ENCODE assay signal across 8 cellular contexts in genomic region chr13:78660130-78660857, GRCh38. TPM values are rescaled to one million over a fixed set of nuclear protein-coding genes. Genes with fewer than 3 reads are reported as not detected.
DNase-seq lines count a peak whose midpoint lies in the region; ATAC-seq and TF ChIP-seq lines count a peak whose summit lies in the region.

No MANE protein-coding gene starts in this region.

- H3K4me3 Mint-ChIP-seq in activated naive CD8-positive, alpha-beta T cell, result peak overlapping the region; percentile 100
- H3K4me3 Mint-ChIP-seq in activated naive CD8-positive, alpha-beta T cell treated with anti-CD3 and anti-CD28 coated beads, Interleukin-2, amount 50 U/mL, for 24 hours, result no peak overlapping the region
- peak overlapping the region; percentile 93 for H3K4me3 Mint-ChIP-seq in endodermal cell

- no peak overlapping the region for H3K23ac ChIP-seq in neuronal stem cell (ENCODE audit: low read depth, low read length, poor library complexity)

- no peak overlapping the region for H3K9ac ChIP-seq in endodermal cell (ENCODE audit: extremely low read depth, low read length, poor library complexity, severe bottlenecking)
- H3K9ac ChIP-seq in neuronal stem cell (ENCODE audit: low read depth, low read length, poor library complexity), result no peak overlapping the region

- no peak overlapping the region for H4K91ac ChIP-seq in neuronal stem cell (ENCODE audit: low read depth, low read length, poor library complexity)

- no peak overlapping the region for H2BK15ac ChIP-seq in neuronal stem cell (ENCODE audit: low read length)

- H2AK5ac ChIP-seq in neuronal stem cell (ENCODE audit: low read depth, low read length), result no peak overlapping the region

- H3K79me1 ChIP-seq in neuronal stem cell (ENCODE audit: low read depth, low read length), result peaks cover 2% of the 10 kb centered on the region

- WGBS in endodermal cell (ENCODE audit: insufficient coverage in 1 of 2, insufficient read length in 1 of 2), 2 experiments, result 82 to 88% methylated on average over 6 to 14 of the region's 15 CpGs
- WGBS in neuronal stem cell (ENCODE audit: extremely low coverage in 2 of 2, insufficient read length in 2 of 2, insufficient replicate concordance in 1 of 2), 2 donors, result no CpG with 5 or more reads among the region's 15 CpGs

- H3K4me3 ChIP-seq in endodermal cell (ENCODE audit: low read length) (no peak overlapping the region), neuronal stem cell (ENCODE audit: low read length in 2 of 2) (no peak overlapping the region)

- no peak for ATAC-seq in activated naive CD8-positive, alpha-beta T cell treated with anti-CD3 and anti-CD28 coated beads, Interleukin-2, amount 50 U/mL, for 24 hours
- ATAC-seq in HG03175 (IDR thresholded peaks at IDR 0.05; ENCODE audit: unreplicated experiment) (no peak), GM19035 (IDR thresholded peaks at IDR 0.05; ENCODE audit: unreplicated experiment) (no peak)

- H3K36me3 ChIP-seq in endodermal cell (ENCODE audit: control insufficient read depth, insufficient read depth, low read length), result no peaks in the 10 kb centered on the region
- H3K36me3 ChIP-seq in neuronal stem cell (replicated peaks in 1 of 2; ENCODE audit: control insufficient read depth in 2 of 2, insufficient read depth in 2 of 2, low read length in 2 of 2), result peaks cover 0 to 8% of the 10 kb centered on the region in 2 donors

- H2BK12ac ChIP-seq in neuronal stem cell (ENCODE audit: low read length), result no peak overlapping the region

- TF ChIP-seq CTCF in endodermal cell (conservative IDR thresholded peaks at IDR 0.05), result peak; percentile 35

- H3K14ac ChIP-seq in neuronal stem cell (ENCODE audit: low read length), result no peak overlapping the region

- H3K27me3 ChIP-seq in endodermal cell (ENCODE audit: control insufficient read depth, insufficient read depth, low read length, poor library complexity, severe bottlenecking) (no peaks in the 10 kb centered on the region), neuronal stem cell (ENCODE audit: control insufficient read depth in 3 of 3, insufficient read depth in 3 of 3, low read depth in 1 of 3, low read length in 3 of 3) (peaks cover 0 to 2% (median 0%) of the 10 kb centered on the region in 3 experiments)

- DNase-seq in activated naive CD8-positive, alpha-beta T cell treated with anti-CD3 and anti-CD28 coated beads, Interleukin-2, amount 50 U/mL, for 24 hours, result no peak
- DNase-seq in SK-N-DZ (ENCODE audit: low spot score) (peak; percentile 86), endodermal cell (peak; percentile 68), neuronal stem cell (ENCODE audit: low spot score) (no peak), NCI-H526 treated with DMSO at 0.1 percent for 48 hours (lab: John Stamatoyannopoulos, UW) (no peak)

- H3K27ac ChIP-seq in endodermal cell (ENCODE audit: low read depth, low read length) (no peak overlapping the region), neuronal stem cell (replicated peaks; ENCODE audit: low read length) (no peak overlapping the region)

- H3K18ac ChIP-seq in neuronal stem cell (ENCODE audit: low read length), result no peak overlapping the region

- no peaks in the 10 kb centered on the region for H3K27me3 Mint-ChIP-seq in activated naive CD8-positive, alpha-beta T cell
- no peaks in the 10 kb centered on the region for H3K27me3 Mint-ChIP-seq in activated naive CD8-positive, alpha-beta T cell treated with anti-CD3 and anti-CD28 coated beads, Interleukin-2, amount 50 U/mL, for 24 hours
- H3K27me3 Mint-ChIP-seq in endodermal cell (ENCODE audit: insufficient read depth), result peaks cover 37% of the 10 kb centered on the region

- H3K4me1 Mint-ChIP-seq in activated naive CD8-positive, alpha-beta T cell (ENCODE audit: low read depth), result peaks cover 38% of the 10 kb centered on the region
- peaks cover 32% of the 10 kb centered on the region for H3K4me1 Mint-ChIP-seq in activated naive CD8-positive, alpha-beta T cell treated with anti-CD3 and anti-CD28 coated beads, Interleukin-2, amount 50 U/mL, for 24 hours
- H3K4me1 Mint-ChIP-seq in endodermal cell, result peaks cover 37% of the 10 kb centered on the region

- peak overlapping the region; percentile 66 for H3K27ac Mint-ChIP-seq in activated naive CD8-positive, alpha-beta T cell
- H3K27ac Mint-ChIP-seq in activated naive CD8-positive, alpha-beta T cell treated with anti-CD3 and anti-CD28 coated beads, Interleukin-2, amount 50 U/mL, for 24 hours, result no peak overlapping the region
- H3K27ac Mint-ChIP-seq in endodermal cell, result no peak overlapping the region

- H3K4me1 ChIP-seq in endodermal cell (ENCODE audit: control insufficient read depth, insufficient read depth, low read length) (no peaks in the 10 kb centered on the region), neuronal stem cell (ENCODE audit: control insufficient read depth in 2 of 2, insufficient read depth in 1 of 2, low read depth in 1 of 2, low read length in 2 of 2) (peaks cover 0 to 3% of the 10 kb centered on the region in 2 donors)

- H2BK5ac ChIP-seq in neuronal stem cell (ENCODE audit: low read length), result no peak overlapping the region

- no peak overlapping the region for H2BK120ac ChIP-seq in neuronal stem cell (ENCODE audit: low read depth, low read length)

- peaks cover 8% of the 10 kb centered on the region for H3K36me3 Mint-ChIP-seq in activated naive CD8-positive, alpha-beta T cell
- H3K36me3 Mint-ChIP-seq in activated naive CD8-positive, alpha-beta T cell treated with anti-CD3 and anti-CD28 coated beads, Interleukin-2, amount 50 U/mL, for 24 hours (ENCODE audit: low read depth), result peaks cover 6% of the 10 kb centered on the region
- H3K36me3 Mint-ChIP-seq in endodermal cell (ENCODE audit: low read depth), result peaks cover 7% of the 10 kb centered on the region

- no peak overlapping the region for H4K8ac ChIP-seq in neuronal stem cell (ENCODE audit: low read depth, low read length)

- no peaks in the 10 kb centered on the region for H3K9me3 ChIP-seq in endodermal cell (ENCODE audit: control insufficient read depth, low read length)
- no peaks in the 10 kb centered on the region for H3K9me3 ChIP-seq in neuronal stem cell (replicated peaks in 1 of 2; ENCODE audit: control insufficient read depth in 2 of 2, insufficient read depth in 1 of 2, low read depth in 1 of 2, low read length in 2 of 2)

- H2AFZ ChIP-seq in neuronal stem cell (ENCODE audit: low read length), result peak overlapping the region; percentile 96

- H3K4me2 ChIP-seq in neuronal stem cell (ENCODE audit: insufficient read depth, low read length, poor library complexity, severe bottlenecking), result no peak overlapping the region

- H3K4ac ChIP-seq in neuronal stem cell (ENCODE audit: low read length), result no peak overlapping the region

- no peaks in the 10 kb centered on the region for H3K9me3 Mint-ChIP-seq in activated naive CD8-positive, alpha-beta T cell (ENCODE audit: low read depth)
- H3K9me3 Mint-ChIP-seq in activated naive CD8-positive, alpha-beta T cell treated with anti-CD3 and anti-CD28 coated beads, Interleukin-2, amount 50 U/mL, for 24 hours, result no peaks in the 10 kb centered on the region
- H3K9me3 Mint-ChIP-seq in endodermal cell, result peaks cover 3% of the 10 kb centered on the region

RNA-seq across cellular contexts. Expression of gene OBI1, which starts 1.3 kb away (rescaled TPM):
- polyA plus RNA-seq in SK-N-DZ (2014; cell fraction: cytosol; rRNA removed), result 13.4 and 17.1 TPM in 2 replicates
- 10.1 and 12.2 TPM in 2 replicates for polyA plus RNA-seq in SK-N-DZ (2014; cell fraction: nucleus; rRNA removed)
- 10 to 100 TPM; 16.7 to 28.6 TPM for total RNA-seq in endodermal cell
- 25.0 TPM for polyA plus RNA-seq in endodermal cell (2013, experiment 1 of 2)
- polyA plus RNA-seq in endodermal cell (2013, experiment 2 of 2), result 22.9 TPM
- 22.0 TPM for polyA plus RNA-seq in neuronal stem cell (2013, experiment 1 of 2)
- 22.1 TPM for polyA plus RNA-seq in neuronal stem cell (2013, experiment 2 of 2)

RNA-seq across cellular contexts. Expression of gene POU4F1, which starts 56.9 kb away (rescaled TPM):
- polyA plus RNA-seq in SK-N-DZ (2014; cell fraction: cytosol; rRNA removed), result 0.02 and 0.18 TPM in 2 replicates
- polyA plus RNA-seq in SK-N-DZ (2014; cell fraction: nucleus; rRNA removed), result 0.40 and 0.51 TPM in 2 replicates
- under 1 TPM; 0.11 to 0.15 TPM for total RNA-seq in endodermal cell
- polyA plus RNA-seq in endodermal cell (2013, experiment 1 of 2), result 11.4 TPM
- polyA plus RNA-seq in endodermal cell (2013, experiment 2 of 2), result 8.4 TPM
- 0.04 TPM for polyA plus RNA-seq in neuronal stem cell (2013, experiment 1 of 2)
- 0.04 TPM for polyA plus RNA-seq in neuronal stem cell (2013, experiment 2 of 2)

Comparison
In these comparisons a context has a peak if more than half of its experiments do, and no peak if none do; other contexts are left out.
1. DNase-seq: peak in SK-N-DZ (single experiment) and endodermal cell (single experiment); none in activated naive CD8-positive, alpha-beta T cell treated with anti-CD3 and anti-CD28 coated beads, Interleukin-2, amount 50 U/mL, for 24 hours (single experiment), neuronal stem cell (single experiment) and NCI-H526 treated with DMSO at 0.1 percent for 48 hours (single experiment).